1 cellular context compared by ENCODE assay signal in the genomic region with DNA sequence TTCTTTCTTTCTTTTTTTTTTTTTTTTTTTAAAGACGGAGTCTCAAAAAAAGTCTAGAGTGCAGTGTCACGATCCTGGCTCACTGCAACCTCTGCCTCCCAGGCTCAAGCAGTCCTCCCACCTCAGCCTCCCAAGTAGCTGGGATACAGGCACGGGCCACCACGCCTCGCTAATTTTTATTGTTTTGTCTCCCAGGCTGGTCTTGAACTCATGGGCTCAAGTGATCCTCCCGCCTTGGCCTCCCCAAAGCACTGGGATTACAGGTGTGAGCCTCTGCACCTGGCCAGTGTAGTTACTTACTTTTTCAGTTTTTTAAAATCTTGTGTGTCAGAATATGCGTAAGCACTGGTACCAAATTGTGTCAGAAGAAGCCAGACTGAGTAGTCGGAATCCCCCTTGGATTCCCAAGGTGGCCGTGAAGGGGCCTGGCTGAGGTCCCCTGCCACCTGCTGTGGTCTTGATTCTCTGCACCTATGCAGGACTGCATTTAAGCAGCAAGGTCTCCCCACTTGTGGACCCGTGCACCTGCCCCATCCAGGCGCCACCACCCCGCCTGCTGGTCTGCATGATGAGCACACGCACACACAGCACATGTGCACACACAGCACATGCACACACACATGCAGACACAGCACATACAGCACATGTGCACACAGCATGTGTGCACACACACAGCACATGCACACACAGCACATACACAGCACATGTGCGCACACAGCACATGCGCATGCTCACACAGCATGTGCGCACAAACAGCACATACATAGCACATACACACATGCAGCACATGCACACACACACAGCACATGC.
A peak's percentile ranks its signal among the peaks of the same experiment; 100 is the strongest.
TF ChIP-seq lines count a peak whose summit lies in the region.

No MANE protein-coding gene starts in this region.

TF ChIP-seq in GM12878, 131 proteins besides CTCF, POLR2A, EP300 and RAD21 (continues in another document):
- TF ChIP-seq RELA (IDR thresholded peaks at IDR 0.05; ENCODE audit: borderline replicate concordance, partially characterized antibody), result peak; percentile 82
- TF ChIP-seq, protein P1, sequence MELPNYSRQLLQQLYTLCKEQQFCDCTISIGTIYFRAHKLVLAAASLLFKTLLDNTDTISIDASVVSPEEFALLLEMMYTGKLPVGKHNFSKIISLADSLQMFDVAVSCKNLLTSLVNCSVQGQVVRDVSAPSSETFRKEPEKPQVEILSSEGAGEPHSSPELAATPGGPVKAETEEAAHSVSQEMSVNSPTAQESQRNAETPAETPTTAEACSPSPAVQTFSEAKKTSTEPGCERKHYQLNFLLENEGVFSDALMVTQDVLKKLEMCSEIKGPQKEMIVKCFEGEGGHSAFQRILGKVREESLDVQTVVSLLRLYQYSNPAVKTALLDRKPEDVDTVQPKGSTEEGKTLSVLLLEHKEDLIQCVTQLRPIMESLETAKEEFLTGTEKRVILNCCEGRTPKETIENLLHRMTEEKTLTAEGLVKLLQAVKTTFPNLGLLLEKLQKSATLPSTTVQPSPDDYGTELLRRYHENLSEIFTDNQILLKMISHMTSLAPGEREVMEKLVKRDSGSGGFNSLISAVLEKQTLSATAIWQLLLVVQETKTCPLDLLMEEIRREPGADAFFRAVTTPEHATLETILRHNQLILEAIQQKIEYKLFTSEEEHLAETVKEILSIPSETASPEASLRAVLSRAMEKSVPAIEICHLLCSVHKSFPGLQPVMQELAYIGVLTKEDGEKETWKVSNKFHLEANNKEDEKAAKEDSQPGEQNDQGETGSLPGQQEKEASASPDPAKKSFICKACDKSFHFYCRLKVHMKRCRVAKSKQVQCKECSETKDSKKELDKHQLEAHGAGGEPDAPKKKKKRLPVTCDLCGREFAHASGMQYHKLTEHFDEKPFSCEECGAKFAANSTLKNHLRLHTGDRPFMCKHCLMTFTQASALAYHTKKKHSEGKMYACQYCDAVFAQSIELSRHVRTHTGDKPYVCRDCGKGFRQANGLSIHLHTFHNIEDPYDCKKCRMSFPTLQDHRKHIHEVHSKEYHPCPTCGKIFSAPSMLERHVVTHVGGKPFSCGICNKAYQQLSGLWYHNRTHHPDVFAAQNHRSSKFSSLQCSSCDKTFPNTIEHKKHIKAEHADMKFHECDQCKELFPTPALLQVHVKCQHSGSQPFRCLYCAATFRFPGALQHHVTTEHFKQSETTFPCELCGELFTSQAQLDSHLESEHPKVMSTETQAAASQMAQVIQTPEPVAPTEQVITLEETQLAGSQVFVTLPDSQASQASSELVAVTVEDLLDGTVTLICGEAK (IDR thresholded peaks at IDR 0.05; ENCODE audit: borderline replicate concordance), result no peak
- TF ChIP-seq ESRRA (IDR thresholded peaks at IDR 0.05; ENCODE audit: low read length), result no peak
- TF ChIP-seq CHD4 (IDR thresholded peaks at IDR 0.05), result no peak
- no peak for TF ChIP-seq MTA2 (IDR thresholded peaks at IDR 0.05; ENCODE audit: low read depth)
- peak; percentile 58 for TF ChIP-seq RUNX3 (IDR thresholded peaks at IDR 0.05; ENCODE audit: low read length)
- no peak for TF ChIP-seq ASH2L (IDR thresholded peaks at IDR 0.05; ENCODE audit: borderline replicate concordance, low read depth)
- TF ChIP-seq CBX5 (IDR thresholded peaks at IDR 0.05; ENCODE audit: low read depth), result no peak
- TF ChIP-seq SREBF1 (IDR thresholded peaks at IDR 0.05; ENCODE audit: low read length), result no peak
- peak; percentile 84; the same call in 1 of the 2 replicates for TF ChIP-seq TCF3 (IDR thresholded peaks at IDR 0.05; ENCODE audit: borderline replicate concordance, insufficient read depth, low read depth, low read length)
- TF ChIP-seq ETV6 (conservative IDR thresholded peaks at IDR 0.05 in 1 of 2, IDR thresholded peaks at IDR 0.05 in 1 of 2; ENCODE audit: borderline replicate concordance in 1 of 2, low read depth in 1 of 2), result no peak
- no peak for TF ChIP-seq IRF4 (IDR thresholded peaks at IDR 0.05; ENCODE audit: low read depth, low read length)
- TF ChIP-seq, protein P2, sequence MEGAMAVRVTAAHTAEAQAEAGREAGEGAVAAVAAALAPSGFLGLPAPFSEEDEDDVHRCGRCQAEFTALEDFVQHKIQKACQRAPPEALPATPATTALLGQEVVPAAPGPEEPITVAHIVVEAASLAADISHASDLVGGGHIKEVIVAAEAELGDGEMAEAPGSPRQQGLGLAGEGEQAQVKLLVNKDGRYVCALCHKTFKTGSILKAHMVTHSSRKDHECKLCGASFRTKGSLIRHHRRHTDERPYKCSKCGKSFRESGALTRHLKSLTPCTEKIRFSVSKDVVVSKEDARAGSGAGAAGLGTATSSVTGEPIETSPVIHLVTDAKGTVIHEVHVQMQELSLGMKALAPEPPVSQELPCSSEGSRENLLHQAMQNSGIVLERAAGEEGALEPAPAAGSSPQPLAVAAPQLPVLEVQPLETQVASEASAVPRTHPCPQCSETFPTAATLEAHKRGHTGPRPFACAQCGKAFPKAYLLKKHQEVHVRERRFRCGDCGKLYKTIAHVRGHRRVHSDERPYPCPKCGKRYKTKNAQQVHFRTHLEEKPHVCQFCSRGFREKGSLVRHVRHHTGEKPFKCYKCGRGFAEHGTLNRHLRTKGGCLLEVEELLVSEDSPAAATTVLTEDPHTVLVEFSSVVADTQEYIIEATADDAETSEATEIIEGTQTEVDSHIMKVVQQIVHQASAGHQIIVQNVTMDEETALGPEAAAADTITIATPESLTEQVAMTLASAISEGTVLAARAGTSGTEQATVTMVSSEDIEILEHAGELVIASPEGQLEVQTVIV (IDR thresholded peaks at IDR 0.05; ENCODE audit: borderline replicate concordance, partially characterized antibody), result no peak
- TF ChIP-seq, protein P3, sequence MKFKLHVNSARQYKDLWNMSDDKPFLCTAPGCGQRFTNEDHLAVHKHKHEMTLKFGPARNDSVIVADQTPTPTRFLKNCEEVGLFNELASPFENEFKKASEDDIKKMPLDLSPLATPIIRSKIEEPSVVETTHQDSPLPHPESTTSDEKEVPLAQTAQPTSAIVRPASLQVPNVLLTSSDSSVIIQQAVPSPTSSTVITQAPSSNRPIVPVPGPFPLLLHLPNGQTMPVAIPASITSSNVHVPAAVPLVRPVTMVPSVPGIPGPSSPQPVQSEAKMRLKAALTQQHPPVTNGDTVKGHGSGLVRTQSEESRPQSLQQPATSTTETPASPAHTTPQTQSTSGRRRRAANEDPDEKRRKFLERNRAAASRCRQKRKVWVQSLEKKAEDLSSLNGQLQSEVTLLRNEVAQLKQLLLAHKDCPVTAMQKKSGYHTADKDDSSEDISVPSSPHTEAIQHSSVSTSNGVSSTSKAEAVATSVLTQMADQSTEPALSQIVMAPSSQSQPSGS (IDR thresholded peaks at IDR 0.05; ENCODE audit: low read length), result no peak
- no peak for TF ChIP-seq TBL1XR1 (IDR thresholded peaks at IDR 0.05; ENCODE audit: low read depth, low read length)
- TF ChIP-seq RCOR1 (conservative IDR thresholded peaks at IDR 0.05; ENCODE audit: low read depth, low read length), result no peak
- TF ChIP-seq, protein P4, sequence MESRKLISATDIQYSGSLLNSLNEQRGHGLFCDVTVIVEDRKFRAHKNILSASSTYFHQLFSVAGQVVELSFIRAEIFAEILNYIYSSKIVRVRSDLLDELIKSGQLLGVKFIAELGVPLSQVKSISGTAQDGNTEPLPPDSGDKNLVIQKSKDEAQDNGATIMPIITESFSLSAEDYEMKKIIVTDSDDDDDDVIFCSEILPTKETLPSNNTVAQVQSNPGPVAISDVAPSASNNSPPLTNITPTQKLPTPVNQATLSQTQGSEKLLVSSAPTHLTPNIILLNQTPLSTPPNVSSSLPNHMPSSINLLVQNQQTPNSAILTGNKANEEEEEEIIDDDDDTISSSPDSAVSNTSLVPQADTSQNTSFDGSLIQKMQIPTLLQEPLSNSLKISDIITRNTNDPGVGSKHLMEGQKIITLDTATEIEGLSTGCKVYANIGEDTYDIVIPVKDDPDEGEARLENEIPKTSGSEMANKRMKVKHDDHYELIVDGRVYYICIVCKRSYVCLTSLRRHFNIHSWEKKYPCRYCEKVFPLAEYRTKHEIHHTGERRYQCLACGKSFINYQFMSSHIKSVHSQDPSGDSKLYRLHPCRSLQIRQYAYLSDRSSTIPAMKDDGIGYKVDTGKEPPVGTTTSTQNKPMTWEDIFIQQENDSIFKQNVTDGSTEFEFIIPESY (IDR thresholded peaks at IDR 0.05), result peak; percentile 97
- TF ChIP-seq, protein P5, sequence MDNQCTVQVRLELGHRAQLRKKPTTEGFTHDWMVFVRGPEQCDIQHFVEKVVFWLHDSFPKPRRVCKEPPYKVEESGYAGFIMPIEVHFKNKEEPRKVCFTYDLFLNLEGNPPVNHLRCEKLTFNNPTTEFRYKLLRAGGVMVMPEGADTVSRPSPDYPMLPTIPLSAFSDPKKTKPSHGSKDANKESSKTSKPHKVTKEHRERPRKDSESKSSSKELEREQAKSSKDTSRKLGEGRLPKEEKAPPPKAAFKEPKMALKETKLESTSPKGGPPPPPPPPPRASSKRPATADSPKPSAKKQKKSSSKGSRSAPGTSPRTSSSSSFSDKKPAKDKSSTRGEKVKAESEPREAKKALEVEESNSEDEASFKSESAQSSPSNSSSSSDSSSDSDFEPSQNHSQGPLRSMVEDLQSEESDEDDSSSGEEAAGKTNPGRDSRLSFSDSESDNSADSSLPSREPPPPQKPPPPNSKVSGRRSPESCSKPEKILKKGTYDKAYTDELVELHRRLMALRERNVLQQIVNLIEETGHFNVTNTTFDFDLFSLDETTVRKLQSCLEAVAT (IDR thresholded peaks at IDR 0.05), result no peak
- TF ChIP-seq SMARCA5 (IDR thresholded peaks at IDR 0.05), result no peak
- no peak for TF ChIP-seq EGR1 (IDR thresholded peaks at IDR 0.05; ENCODE audit: borderline replicate concordance in 1 of 2, low read depth in 2 of 2, low read length in 2 of 2)
- no peak for TF ChIP-seq NRF1 (conservative IDR thresholded peaks at IDR 0.05; ENCODE audit: low read depth, low read length)
- peak; percentile 93; the same call in 1 of the 2 replicates for TF ChIP-seq HDGF (IDR thresholded peaks at IDR 0.05)
- TF ChIP-seq SREBF2 (IDR thresholded peaks at IDR 0.05; ENCODE audit: low read length), result no peak
- TF ChIP-seq RFX5 (IDR thresholded peaks at IDR 0.05; ENCODE audit: low read depth, low read length), result no peak
- no peak for TF ChIP-seq RAD51 (IDR thresholded peaks at IDR 0.05)
- peak; percentile 77 for TF ChIP-seq CREM (IDR thresholded peaks at IDR 0.05; ENCODE audit: low read depth)
- TF ChIP-seq SRF (IDR thresholded peaks at IDR 0.05; ENCODE audit: low read depth in 2 of 2, low read length in 2 of 2), result no peak
- TF ChIP-seq JUND (IDR thresholded peaks at IDR 0.05; ENCODE audit: low read depth, low read length), result no peak
- TF ChIP-seq, protein P6, sequence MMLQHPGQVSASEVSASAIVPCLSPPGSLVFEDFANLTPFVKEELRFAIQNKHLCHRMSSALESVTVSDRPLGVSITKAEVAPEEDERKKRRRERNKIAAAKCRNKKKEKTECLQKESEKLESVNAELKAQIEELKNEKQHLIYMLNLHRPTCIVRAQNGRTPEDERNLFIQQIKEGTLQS (IDR thresholded peaks at IDR 0.05; ENCODE audit: borderline replicate concordance, extremely low read depth, low read depth, low read length), result no peak
- TF ChIP-seq, protein P7, sequence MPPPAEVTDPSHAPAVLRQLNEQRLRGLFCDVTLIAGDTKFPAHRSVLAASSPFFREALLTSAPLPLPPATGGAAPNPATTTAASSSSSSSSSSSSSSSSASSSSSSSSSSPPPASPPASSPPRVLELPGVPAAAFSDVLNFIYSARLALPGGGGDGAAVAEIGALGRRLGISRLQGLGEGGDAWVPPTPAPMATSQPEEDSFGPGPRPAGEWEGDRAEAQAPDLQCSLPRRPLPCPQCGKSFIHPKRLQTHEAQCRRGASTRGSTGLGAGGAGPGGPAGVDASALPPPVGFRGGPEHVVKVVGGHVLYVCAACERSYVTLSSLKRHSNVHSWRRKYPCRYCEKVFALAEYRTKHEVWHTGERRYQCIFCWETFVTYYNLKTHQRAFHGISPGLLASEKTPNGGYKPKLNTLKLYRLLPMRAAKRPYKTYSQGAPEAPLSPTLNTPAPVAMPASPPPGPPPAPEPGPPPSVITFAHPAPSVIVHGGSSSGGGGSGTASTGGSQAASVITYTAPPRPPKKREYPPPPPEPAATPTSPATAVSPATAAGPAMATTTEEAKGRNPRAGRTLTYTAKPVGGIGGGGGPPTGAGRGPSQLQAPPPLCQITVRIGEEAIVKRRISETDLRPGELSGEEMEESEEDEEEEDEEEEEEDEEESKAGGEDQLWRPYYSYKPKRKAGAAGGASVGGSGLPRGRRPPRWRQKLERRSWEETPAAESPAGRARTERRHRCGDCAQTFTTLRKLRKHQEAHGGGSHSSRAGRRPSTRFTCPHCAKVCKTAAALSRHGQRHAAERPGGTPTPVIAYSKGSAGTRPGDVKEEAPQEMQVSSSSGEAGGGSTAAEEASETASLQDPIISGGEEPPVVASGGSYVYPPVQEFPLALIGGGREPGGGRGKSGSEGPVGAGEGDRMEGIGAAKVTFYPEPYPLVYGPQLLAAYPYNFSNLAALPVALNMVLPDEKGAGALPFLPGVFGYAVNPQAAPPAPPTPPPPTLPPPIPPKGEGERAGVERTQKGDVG (CRISPR knock-in tag; IDR thresholded peaks at IDR 0.05), result no peak
- no peak for TF ChIP-seq FOXK2 (IDR thresholded peaks at IDR 0.05)
- TF ChIP-seq, protein P8, sequence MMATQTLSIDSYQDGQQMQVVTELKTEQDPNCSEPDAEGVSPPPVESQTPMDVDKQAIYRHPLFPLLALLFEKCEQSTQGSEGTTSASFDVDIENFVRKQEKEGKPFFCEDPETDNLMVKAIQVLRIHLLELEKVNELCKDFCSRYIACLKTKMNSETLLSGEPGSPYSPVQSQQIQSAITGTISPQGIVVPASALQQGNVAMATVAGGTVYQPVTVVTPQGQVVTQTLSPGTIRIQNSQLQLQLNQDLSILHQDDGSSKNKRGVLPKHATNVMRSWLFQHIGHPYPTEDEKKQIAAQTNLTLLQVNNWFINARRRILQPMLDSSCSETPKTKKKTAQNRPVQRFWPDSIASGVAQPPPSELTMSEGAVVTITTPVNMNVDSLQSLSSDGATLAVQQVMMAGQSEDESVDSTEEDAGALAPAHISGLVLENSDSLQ (IDR thresholded peaks at IDR 0.05), result no peak
- peak; percentile 90 for TF ChIP-seq TCF12 (IDR thresholded peaks at IDR 0.05; ENCODE audit: low read depth, low read length)
- TF ChIP-seq IKZF2 (IDR thresholded peaks at IDR 0.05), result no peak
- TF ChIP-seq MEF2B (IDR thresholded peaks at IDR 0.05; ENCODE audit: partially characterized antibody, poor library complexity, severe bottlenecking), result no peak
